ENCODE assay signal across 21 cellular contexts in the genomic region with DNA sequence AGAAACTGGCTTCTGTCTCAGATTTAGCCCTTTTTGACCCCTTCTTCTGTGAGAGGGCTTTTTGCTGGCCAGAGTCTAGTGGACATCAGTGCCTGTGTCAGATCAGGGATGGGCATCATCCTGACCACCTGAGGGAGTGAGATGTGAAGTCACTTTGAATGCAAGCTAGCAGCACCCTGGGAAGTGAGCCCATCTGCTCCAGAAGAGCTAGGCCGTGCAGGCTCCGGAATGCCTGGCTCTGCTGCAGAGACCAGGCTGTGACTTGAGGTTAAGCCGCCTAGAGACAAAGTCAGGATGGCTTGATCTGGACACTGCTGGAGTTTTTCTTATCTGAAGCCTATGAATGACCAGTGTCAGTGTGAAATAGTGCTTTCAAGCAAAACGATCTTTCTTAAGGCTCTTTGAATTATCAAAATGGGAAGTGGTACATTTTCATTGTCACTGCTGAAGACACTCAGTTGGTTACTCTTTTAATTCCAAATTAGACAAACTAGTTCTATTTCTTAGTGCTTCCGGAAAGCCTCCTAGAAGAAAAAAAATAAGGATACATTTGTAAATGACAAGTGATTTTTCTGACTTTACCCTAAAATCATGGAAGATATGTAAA. TPM values are rescaled to one million over a fixed set of nuclear protein-coding genes. Genes with fewer than 3 reads are reported as not detected.
DNase-seq lines count a peak whose midpoint lies in the region; ATAC-seq, FAIRE-seq and TF ChIP-seq lines count a peak whose summit lies in the region.
"Had no signal": no experiment of that assay in that cellular context is flagged by ENCODE, and none has a peak within 500 bp of the region (broad histone marks: within the 10 kb centered on the region; RNA-seq: fewer than 3 reads in every experiment).

No MANE protein-coding gene starts in this region.

- peaks cover 7 to 72% (median 31%) of the 10 kb centered on the region in 3 donors for H3K36me3 Mint-ChIP-seq in naive thymus-derived CD8-positive, alpha-beta T cell

- FAIRE-seq in GM12891 (lab: Jason Lieb, UNC): no peak
- no peak for FAIRE-seq in GM12878 (lab: Jason Lieb, UNC)
- FAIRE-seq: HepG2 had no signal

- TF ChIP-seq EP300 in GM12878 (IDR thresholded peaks at IDR 0.05; ENCODE audit: borderline replicate concordance in 1 of 2, control insufficient read depth in 1 of 2, low read depth in 2 of 2, low read length in 2 of 2): no peak

- in situ Hi-C loops in GM12878 (cut with MboI): no loop called here

- H3K27me3 Mint-ChIP-seq in naive thymus-derived CD8-positive, alpha-beta T cell: no peaks in the 10 kb centered on the region

- RAD21 ChIA-PET in GM12878 (lab: Charles Lee; ENCODE audit: unreplicated experiment): no interaction called here

- intact Hi-C loops in GM12878 (cut with micrococcal nuclease; ENCODE audit: unreplicated experiment): no loop called here

- DNase-seq in SIG-M5 treated with dmso at 0.1 percent for 504 hours (lab: John Stamatoyannopoulos, UW; ENCODE audit: unreplicated experiment): peak; percentile 12
- no peak for DNase-seq in SIG-M5 (lab: John Stamatoyannopoulos, UW)
- DNase-seq in GM12891 (ENCODE audit: insufficient read length, low spot score): no peak
- DNase-seq in GM12878 (ENCODE audit: low read depth, low spot score): no peak
- DNase-seq in naive thymus-derived CD8-positive, alpha-beta T cell: no peak
- DNase-seq in NCI-H1436 treated with DMSO at 0.1 percent for 48 hours (lab: John Stamatoyannopoulos, UW): no peak
- DNase-seq: 8988T; CD8-positive, alpha-beta memory T cell; DMS53; HCEC 1CT; KBM-7; NCI-H1105 treated with DMSO at 0.1 percent for 48 hours; NCI-H187; NCI-H2107; NCI-H510A; NCI-H774; RPMI8226; SHP77 treated with DMSO at 0.1 percent for 48 hours had no signal

- peaks cover 18 to 29% of the 10 kb centered on the region in 2 experiments for H3K36me3 ChIP-seq in GM12878 (ENCODE audit: control insufficient read depth in 2 of 2, insufficient read depth in 2 of 2, low read length in 1 of 2)

- SMC1A ChIA-PET in GM12878 (lab: Charles Lee; ENCODE audit: uncharacterized antibody, unreplicated experiment): interaction anchor here (0.9 to 2.4 kb wide), 3 partner anchors 23 to 148 kb away, joined by 3 to 15 read pairs (median 4); no protein-coding TSS in a partner anchor

- no peak overlapping the region for H3K9ac ChIP-seq in GM12878 (ENCODE audit: control insufficient read depth, insufficient read depth, low read length)

- 81% methylated on average over 5 of the region's 5 CpGs for WGBS in GM12878 (ENCODE audit: insufficient coverage, insufficient replicate concordance, low lambda C conversion rate, missing lambda C conversion rate)

- H3K4me2 ChIP-seq in GM12878 (ENCODE audit: control insufficient read depth, insufficient read depth): no peak overlapping the region

- no peak for ATAC-seq in GM12878
- no peak for ATAC-seq in naive thymus-derived CD8-positive, alpha-beta T cell
- ATAC-seq in HG02642 (IDR thresholded peaks at IDR 0.05; ENCODE audit: poor library complexity, unreplicated experiment): no peak
- no peak for ATAC-seq in GM21381 (IDR thresholded peaks at IDR 0.05; ENCODE audit: unreplicated experiment)
- ATAC-seq: HepG2 had no signal

- no peaks in the 10 kb centered on the region for H4K20me1 ChIP-seq in GM12878 (ENCODE audit: control insufficient read depth, insufficient read depth)

- CTCF ChIA-PET in GM12878 (lab: Yijun Ruan, JAX): no interaction called here

- peaks cover 23% of the 10 kb centered on the region for H3K79me2 ChIP-seq in GM12878 (ENCODE audit: control insufficient read depth, insufficient read depth, low read length)

- TF ChIP-seq CTCF in GM12878 (IDR thresholded peaks at IDR 0.05 in 2 of 3, conservative IDR thresholded peaks at IDR 0.05 in 1 of 3; ENCODE audit: control insufficient read depth in 2 of 3, extremely low read depth in 1 of 3, insufficient read depth in 1 of 3, low read depth in 3 of 3, low read length in 3 of 3): no peak

- POLR2A ChIA-PET in GM12878 (lab: Charles Lee): interaction anchor here (0.6 kb wide), 1 partner anchor 235 kb away, joined by 3 read pairs; no protein-coding TSS in a partner anchor
- POLR2A ChIA-PET in naive thymus-derived CD8-positive, alpha-beta T cell (lab: Charles Lee): interaction anchor here (0.8 to 2.5 kb wide), 2 partner anchors 20 to 32 kb away, joined by 4 to 9 read pairs; no protein-coding TSS in a partner anchor

- H3K9me3 Mint-ChIP-seq in naive thymus-derived CD8-positive, alpha-beta T cell: no peaks in the 10 kb centered on the region
- H3K9me3 Mint-ChIP-seq: CD8-positive, alpha-beta memory T cell had no signal

- no peak overlapping the region for H3K4me3 ChIP-seq in GM12878

- H3K27me3 ChIP-seq in GM12878 (replicated peaks in 1 of 2; ENCODE audit: control insufficient read depth in 2 of 2, insufficient read depth in 2 of 2, low read length in 1 of 2): no peaks in the 10 kb centered on the region

- H3K27ac ChIP-seq in GM12878 (ENCODE audit: control insufficient read depth, insufficient read depth): no peak overlapping the region

- BruUV-seq in GM12878 (replicated peaks; lab: Mats Ljungman, UMichigan): no TSS peak

- H3K27ac Mint-ChIP-seq in naive thymus-derived CD8-positive, alpha-beta T cell: peak overlapping the region in 8 of 10 donors; percentile 8 to 92 (median 81)

- H3K4me3 Mint-ChIP-seq in naive thymus-derived CD8-positive, alpha-beta T cell: peak overlapping the region in 4 of 10 donors; percentile 9 to 82 (median 38)

- no peak overlapping the region for H2AFZ ChIP-seq in GM12878 (ENCODE audit: control insufficient read depth, low read depth, low read length)

- peaks cover 4% of the 10 kb centered on the region; the same call in 1 of the 2 replicates for H3K4me1 ChIP-seq in GM12878 (ENCODE audit: control insufficient read depth, insufficient read depth, low read length)

- TF ChIP-seq POLR2A in GM12891 (IDR thresholded peaks at IDR 0.05; ENCODE audit: low read depth, low read length) (no peak), GM12878 (IDR thresholded peaks at IDR 0.05; ENCODE audit: low read depth, low read length) (no peak)

- peaks cover 42 to 90% (median 87%) of the 10 kb centered on the region in 4 donors for H3K4me1 Mint-ChIP-seq in naive thymus-derived CD8-positive, alpha-beta T cell

- H3K9me3 ChIP-seq in GM12878 (replicated peaks; ENCODE audit: control insufficient read depth, insufficient read depth, low read length): no peaks in the 10 kb centered on the region

- no peak for TF ChIP-seq RAD21 in GM12878 (IDR thresholded peaks at IDR 0.05; ENCODE audit: insufficient read depth, low read depth, low read length)

RNA-seq across cellular contexts. Expression of a gene that starts 20.8 kb away (rescaled TPM):
- polyA plus RNA-seq in GM12891 (2012; ENCODE audit: low read depth, missing spikeins): 110 TPM
- 26.2 and 27.7 TPM in 2 replicates for total RNA-seq in GM12878 (2013; cell fraction: nucleolus; rRNA removed)
- total RNA-seq in GM12878 (2014; rRNA removed) (64.4 and 68.4 TPM in 2 replicates), GM12878 (2014; rRNA removed; fragmentation: Illumina TruSeq; extraction: Trizol) (64.7 and 68.7 TPM in 2 replicates), GM12878 (2021) (69.2 and 74.2 TPM in 2 replicates)
- 110 TPM for polyA plus RNA-seq in GM12878 (2011; ENCODE audit: low read depth)
- polyA plus RNA-seq in GM12878 (2011; rRNA removed) (86.6 and 100 TPM in 2 replicates), GM12878 (2014; fragmentation: Illumina TruSeq; extraction: Trizol) (84.7 and 89.8 TPM in 2 replicates), GM12878 (2014; fragmentation: Nextera tagmentation; extraction: Ambion mirVana) (100 to 1,000 TPM; 175 to 234 TPM), GM12878 (2014; rRNA removed) (84.3 and 93.0 TPM in 2 replicates), GM12878 (2016; fragmentation: Nextera tagmentation; extraction: Ambion mirVana) (100 to 1,000 TPM; 147 to 156 TPM)
- 96.8 and 103 TPM in 2 replicates for polyA plus RNA-seq in GM12878 (2011; cell fraction: cytosol; rRNA removed)
- 55.5 and 77.9 TPM in 2 replicates for polyA plus RNA-seq in GM12878 (2011; cell fraction: nucleus; rRNA removed)
- 84.5 and 96.5 TPM in 2 replicates for polyA plus RNA-seq in GM12878 (2012)
- polyA minus RNA-seq in GM12878 (2011; rRNA and poly(A)+ RNA removed): 20.6 and 38.0 TPM in 2 replicates
- polyA minus RNA-seq in GM12878 (2011; cell fraction: cytosol; rRNA and poly(A)+ RNA removed): 8.4 and 14.6 TPM in 2 replicates
- polyA minus RNA-seq in GM12878 (2011; cell fraction: nucleus; rRNA and poly(A)+ RNA removed): 16.9 and 26.9 TPM in 2 replicates
- 10 to 100 TPM; 70.3 to 72.3 TPM for total RNA-seq in naive thymus-derived CD8-positive, alpha-beta T cell
- 100 to 1,000 TPM; 207 to 219 (median 215) TPM for polyA plus RNA-seq in naive thymus-derived CD8-positive, alpha-beta T cell

RNA-seq across cellular contexts. Expression of a gene that starts 37.2 kb away (rescaled TPM):
- polyA plus RNA-seq in GM12891 (2012; ENCODE audit: low read depth, missing spikeins): 9.6 TPM
- total RNA-seq in GM12878 (2013; cell fraction: nucleolus; rRNA removed): 80.8 and 86.7 TPM in 2 replicates
- 8.2 and 8.6 TPM in 2 replicates for total RNA-seq in GM12878 (2014; rRNA removed)
- 7.9 and 8.3 TPM in 2 replicates for total RNA-seq in GM12878 (2014; rRNA removed; fragmentation: Illumina TruSeq; extraction: Trizol)
- 23.8 and 25.9 TPM in 2 replicates for total RNA-seq in GM12878 (2021)
- polyA plus RNA-seq in GM12878 (2011; ENCODE audit: low read depth): 6.2 TPM
- 10.0 and 11.2 TPM in 2 replicates for polyA plus RNA-seq in GM12878 (2011; rRNA removed)
- 7.3 and 8.3 TPM in 2 replicates for polyA plus RNA-seq in GM12878 (2011; cell fraction: cytosol; rRNA removed)
- polyA plus RNA-seq in GM12878 (2011; cell fraction: nucleus; rRNA removed): 27.5 and 29.7 TPM in 2 replicates
- 11.7 and 11.9 TPM in 2 replicates for polyA plus RNA-seq in GM12878 (2012)
- 10.0 and 11.3 TPM in 2 replicates for polyA plus RNA-seq in GM12878 (2014; fragmentation: Illumina TruSeq; extraction: Trizol)
- polyA plus RNA-seq in GM12878 (2014; fragmentation: Nextera tagmentation; extraction: Ambion mirVana): under 1 TPM; 0.77 to 0.84 TPM
- polyA plus RNA-seq in GM12878 (2014; rRNA removed): 10.5 and 10.6 TPM in 2 replicates
- polyA plus RNA-seq in GM12878 (2016; fragmentation: Nextera tagmentation; extraction: Ambion mirVana): 1 to 10 TPM; 2.1 to 2.7 TPM
- polyA minus RNA-seq in GM12878 (2011; rRNA and poly(A)+ RNA removed): 14.6 and 21.8 TPM in 2 replicates
- 10.1 and 12.2 TPM in 2 replicates for polyA minus RNA-seq in GM12878 (2011; cell fraction: cytosol; rRNA and poly(A)+ RNA removed)
- polyA minus RNA-seq in GM12878 (2011; cell fraction: nucleus; rRNA and poly(A)+ RNA removed): 15.4 and 28.9 TPM in 2 replicates
- 10 to 100 TPM; 30.1 to 30.5 TPM for total RNA-seq in naive thymus-derived CD8-positive, alpha-beta T cell
- 1 to 10 TPM in 1 of 3 donors, under 1 TPM in 2; 0.46 to 1.0 (median 0.61) TPM for polyA plus RNA-seq in naive thymus-derived CD8-positive, alpha-beta T cell

RNA-seq across cellular contexts. Expression of a gene that starts 54.7 kb away (rescaled TPM):
- polyA plus RNA-seq in GM12891 (2012; ENCODE audit: low read depth, missing spikeins): not detected
- total RNA-seq in GM12878 (2013; cell fraction: nucleolus; rRNA removed): not detected in 2 replicates
- total RNA-seq in GM12878 (2014; rRNA removed): not detected in 2 replicates
- total RNA-seq in GM12878 (2014; rRNA removed; fragmentation: Illumina TruSeq; extraction: Trizol): not detected in 2 replicates
- total RNA-seq in GM12878 (2021): 0.51 and 0.97 TPM in 2 replicates
- not detected for polyA plus RNA-seq in GM12878 (2011; ENCODE audit: low read depth)
- 0.12 TPM in 1 of 2 replicates, not detected in the other for polyA plus RNA-seq in GM12878 (2011; rRNA removed)
- polyA plus RNA-seq in GM12878 (2011; cell fraction: cytosol; rRNA removed): 0.06 and 0.15 TPM in 2 replicates
- not detected in 2 replicates for polyA plus RNA-seq in GM12878 (2011; cell fraction: nucleus; rRNA removed)
- polyA plus RNA-seq in GM12878 (2012): not detected in 2 replicates
- polyA plus RNA-seq in GM12878 (2014; fragmentation: Illumina TruSeq; extraction: Trizol): not detected in 2 replicates
- not detected for polyA plus RNA-seq in GM12878 (2014; fragmentation: Nextera tagmentation; extraction: Ambion mirVana)
- polyA plus RNA-seq in GM12878 (2014; rRNA removed): 0.06 TPM in 1 of 2 replicates, not detected in the other
- polyA plus RNA-seq in GM12878 (2016; fragmentation: Nextera tagmentation; extraction: Ambion mirVana): not detected
- not detected in 2 replicates for polyA minus RNA-seq in GM12878 (2011; rRNA and poly(A)+ RNA removed)
- polyA minus RNA-seq in GM12878 (2011; cell fraction: cytosol; rRNA and poly(A)+ RNA removed): not detected in 2 replicates
- polyA minus RNA-seq in GM12878 (2011; cell fraction: nucleus; rRNA and poly(A)+ RNA removed): not detected in 2 replicates
- not detected for total RNA-seq in naive thymus-derived CD8-positive, alpha-beta T cell
- polyA plus RNA-seq in naive thymus-derived CD8-positive, alpha-beta T cell: under 1 TPM in 1 of 3 donors, not detected in 2; 0.13 TPM
- total RNA-seq: CD8-positive, alpha-beta memory T cell had no signal
- polyA plus RNA-seq: CD8-positive, alpha-beta memory T cell; HepG2 had no signal
